In the genomic region with DNA sequence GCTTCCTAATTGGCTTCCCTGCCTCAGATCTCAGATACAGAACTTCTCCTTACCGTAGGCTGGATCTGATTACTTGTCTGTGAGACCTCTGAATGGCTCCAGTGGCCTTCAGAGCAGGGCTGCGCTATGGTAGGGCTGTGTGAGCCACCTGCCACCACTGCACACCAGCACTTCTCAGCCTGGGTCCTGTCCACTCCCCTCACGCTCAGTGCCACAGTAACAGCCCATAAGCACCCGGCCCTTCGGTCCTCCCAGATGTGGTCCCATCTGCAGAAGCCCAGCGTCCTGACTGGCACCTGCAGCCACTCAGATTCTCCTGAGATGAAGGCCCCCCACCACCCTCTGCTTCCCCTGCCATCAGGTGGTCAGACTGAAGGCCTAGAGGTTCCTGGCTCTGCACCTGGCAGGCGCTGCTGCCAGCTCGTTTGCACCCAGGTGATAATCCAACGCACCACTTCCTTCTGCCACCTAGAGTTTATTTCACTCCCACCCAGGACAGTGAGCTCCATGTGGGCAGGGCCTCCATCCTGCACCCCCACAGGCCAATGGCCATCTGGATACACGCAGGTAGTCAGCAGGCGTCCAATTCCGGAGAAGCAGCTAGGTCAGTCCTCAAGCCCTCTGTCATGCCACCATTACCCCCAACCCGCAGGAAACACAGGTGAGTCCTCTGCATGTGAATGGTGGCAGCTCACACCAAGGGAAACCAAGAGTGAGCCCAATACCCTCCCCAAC, we compare ENCODE assay signal across 10 cellular contexts. TPM values are rescaled to one million over a fixed set of nuclear protein-coding genes. Genes with fewer than 3 reads are reported as not detected.
DNase-seq lines count a peak whose midpoint lies in the region; ATAC-seq, FAIRE-seq and TF ChIP-seq lines count a peak whose summit lies in the region.
"Had no signal": no experiment of that assay in that cellular context is flagged by ENCODE, and none has a peak within 500 bp of the region (broad histone marks: within the 10 kb centered on the region; RNA-seq: fewer than 3 reads in every experiment).

No MANE protein-coding gene starts in this region.

- CTCF ChIA-PET in RWPE1 (lab: Yijun Ruan, JAX) = no interaction called here

- H3K9me3 Mint-ChIP-seq in osteocyte (ENCODE audit: unreplicated experiment) = no peaks in the 10 kb centered on the region

- POLR2A ChIA-PET in RWPE1 (lab: Yijun Ruan, JAX; ENCODE audit: low non-redundant PET) = no interaction called here

- H3K4me3 ChIP-seq in colonic mucosa = no peak overlapping the region

- H3K27ac ChIP-seq in RWPE1 (peak overlapping the region; percentile 95; the same call in 1 of the 2 replicates), colonic mucosa (no peak overlapping the region)

- intact Hi-C loops in colonic mucosa (cut with DNase I) = no loop called here

- H3K27me3 ChIP-seq in colonic mucosa = no peaks in the 10 kb centered on the region

- peaks cover 42% of the 10 kb centered on the region for H3K4me1 ChIP-seq in colonic mucosa

- H3K36me3 ChIP-seq in colonic mucosa = peaks cover 6% of the 10 kb centered on the region

- no peak for DNase-seq in GM12892 (ENCODE audit: insufficient read length)
- DNase-seq in RWPE1 (ENCODE audit: low spot score) = no peak
- DNase-seq in colonic mucosa = peak; percentile 17
- DNase-seq in osteocyte (ENCODE audit: extremely low spot score, unreplicated experiment) = no peak
- no peak for DNase-seq in hepatic stellate cell (ENCODE audit: low spot score)
- no peak for DNase-seq in RCC 7860 (ENCODE audit: low spot score)
- no peak for DNase-seq in stimulated activated naive CD4-positive, alpha-beta T cell treated with Interleukin-2 at 50 U/mL for 16 hours (lab: John Stamatoyannopoulos, UW)
- DNase-seq: Calu3, NCI-H526 had no signal

- no peaks in the 10 kb centered on the region for H3K9me3 ChIP-seq in colonic mucosa

- FAIRE-seq in GM12892 (lab: Jason Lieb, UNC) = no peak
- no peak for FAIRE-seq in RCC 7860 (lab: Jason Lieb, UNC)

- no peaks in the 10 kb centered on the region for H3K27me3 Mint-ChIP-seq in osteocyte (ENCODE audit: unreplicated experiment)

- peak overlapping the region; percentile 71 for H3K27ac Mint-ChIP-seq in osteocyte (ENCODE audit: unreplicated experiment)

- H3K36me3 Mint-ChIP-seq in osteocyte (ENCODE audit: unreplicated experiment) = peaks cover 59% of the 10 kb centered on the region

- no peak for ATAC-seq in HG03432 (IDR thresholded peaks at IDR 0.05; ENCODE audit: unreplicated experiment)

- H3K9ac ChIP-seq in colonic mucosa (ENCODE audit: low read depth in 2 of 2, low read length in 2 of 2) = no peak overlapping the region

- no peak overlapping the region for H3K4me3 Mint-ChIP-seq in osteocyte (ENCODE audit: unreplicated experiment)

- peaks cover 95% of the 10 kb centered on the region for H3K4me1 Mint-ChIP-seq in osteocyte (ENCODE audit: unreplicated experiment)

- TF ChIP-seq CTCF in RWPE1 (conservative IDR thresholded peaks at IDR 0.05; ENCODE audit: low read depth) = no peak
- no peak for TF ChIP-seq CTCF in colonic mucosa (IDR thresholded peaks at IDR 0.05)
- TF ChIP-seq CTCF in osteocyte (IDR thresholded peaks at IDR 0.05) = no peak

- TF ChIP-seq POLR2A in GM12892 (IDR thresholded peaks at IDR 0.05; ENCODE audit: low read depth, low read length) = peak; percentile 44; the same call in 1 of the 2 replicates

RNA-seq across cellular contexts. Expression of gene WDR1, which starts 5.4 kb away (rescaled TPM):
- polyA plus RNA-seq in GM12892 (2012; ENCODE audit: missing spikeins) = 137 TPM
- total RNA-seq in colonic mucosa = 100 to 1,000 TPM; 437 to 476 TPM
- total RNA-seq in osteocyte = 533 and 537 TPM in 2 replicates
